ENCODE assay signal across 8 cellular contexts in the genomic region with DNA sequence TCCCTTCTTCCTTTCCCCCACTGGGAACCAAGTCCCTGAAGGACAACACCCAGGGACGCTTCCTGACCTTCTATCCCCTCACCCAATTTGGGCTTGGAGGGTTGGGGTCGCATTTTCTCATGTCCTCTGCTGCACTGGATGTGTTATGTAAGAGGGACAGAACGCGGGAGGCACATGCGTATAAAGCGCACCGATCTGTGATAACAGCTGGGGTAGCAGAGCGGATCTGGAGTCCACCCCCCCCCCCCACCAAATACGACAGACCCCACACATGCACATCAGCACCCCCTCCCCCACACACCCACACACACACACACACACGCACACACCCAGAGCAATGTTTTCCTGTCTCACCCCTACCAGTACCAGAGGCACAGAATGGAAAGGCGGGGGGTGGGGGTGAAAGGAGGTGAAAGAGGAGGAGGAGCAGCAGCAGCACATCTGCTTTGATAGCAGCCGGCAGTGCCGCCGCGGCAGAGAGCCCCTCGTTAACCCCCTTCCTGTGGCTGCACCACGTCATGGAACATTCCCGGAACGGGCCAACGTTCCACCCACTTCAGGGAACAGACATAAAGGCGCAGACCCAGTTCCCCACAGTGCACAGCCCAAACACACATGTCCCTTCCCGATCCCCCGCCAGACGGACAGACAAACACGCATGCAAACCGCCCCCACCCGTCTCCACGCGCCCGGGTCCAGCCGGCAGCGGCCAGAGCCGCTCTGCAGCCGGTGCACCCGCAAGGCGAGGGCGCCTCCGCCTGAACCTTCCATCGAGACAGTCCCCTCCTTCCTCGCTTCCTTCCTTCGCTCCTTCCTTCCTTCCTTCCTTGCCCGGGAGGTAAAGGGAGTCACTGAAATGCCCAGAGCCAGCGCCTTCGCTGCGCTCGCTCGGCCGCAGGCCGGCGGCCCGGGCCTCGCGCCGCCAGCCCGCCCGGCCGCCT. TPM values are rescaled to one million over a fixed set of nuclear protein-coding genes. Genes with fewer than 3 reads are reported as not detected.
DNase-seq lines count a peak whose midpoint lies in the region; ATAC-seq and TF ChIP-seq lines count a peak whose summit lies in the region.

No MANE protein-coding gene starts in this region.

- H3K27ac ChIP-seq in endodermal cell (ENCODE audit: low read depth, low read length) = peak overlapping the region; percentile 96

- H3K36me3 Mint-ChIP-seq in endodermal cell (ENCODE audit: low read depth) (no peaks in the 10 kb centered on the region), mesothelial cell of epicardium (no peaks in the 10 kb centered on the region)

- peaks cover 31% of the 10 kb centered on the region for H3K27me3 Mint-ChIP-seq in endodermal cell (ENCODE audit: insufficient read depth)
- H3K27me3 Mint-ChIP-seq in mesothelial cell of epicardium (ENCODE audit: low read depth) = no peaks in the 10 kb centered on the region

- peak overlapping the region; percentile 90 for H3K27ac Mint-ChIP-seq in endodermal cell
- H3K27ac Mint-ChIP-seq in mesothelial cell of epicardium = peak overlapping the region; percentile 100

- H3K4me1 ChIP-seq in endodermal cell (ENCODE audit: control insufficient read depth, insufficient read depth, low read length) = no peaks in the 10 kb centered on the region

- no peak for ATAC-seq in GM18519 (IDR thresholded peaks at IDR 0.05; ENCODE audit: low FRiP score, unreplicated experiment)

- TF ChIP-seq CTCF in endodermal cell (conservative IDR thresholded peaks at IDR 0.05) (no peak), mesothelial cell of epicardium (IDR thresholded peaks at IDR 0.05; ENCODE audit: unreplicated experiment) (no peak)

- H3K9ac ChIP-seq in endodermal cell (ENCODE audit: extremely low read depth, low read length, poor library complexity, severe bottlenecking) = peak overlapping the region; percentile 82

- no peaks in the 10 kb centered on the region for H3K9me3 Mint-ChIP-seq in endodermal cell
- no peaks in the 10 kb centered on the region for H3K9me3 Mint-ChIP-seq in mesothelial cell of epicardium

- DNase-seq in COLO668 (lab: John Stamatoyannopoulos, UW; ENCODE audit: unreplicated experiment) (peak; percentile 69), H7 (peak; percentile 77), NCI-H774 (lab: John Stamatoyannopoulos, UW) (peak; percentile 33), endodermal cell (peak; percentile 86), mesothelial cell of epicardium (ENCODE audit: low spot score in 2 of 2, unreplicated experiment in 2 of 2) (peak; percentile 68 to 87)
- peak; percentile 96 for DNase-seq in activated CD8-positive, alpha-beta memory T cell treated with anti-CD3 and anti-CD28 coated beads, Interleukin-2, amount 50 U/mL, for 4 hours
- DNase-seq in stimulated activated CD8-positive, alpha-beta memory T cell treated with anti-CD3 and anti-CD28 coated beads, Interleukin-15, amount 100 ng/mL, for 48 hours (ENCODE audit: low read depth in 2 of 2) = peak; percentile 89 to 91

- no peaks in the 10 kb centered on the region for H3K36me3 ChIP-seq in H7 (replicated peaks; ENCODE audit: control insufficient read depth, insufficient read depth, low read length)
- H3K36me3 ChIP-seq in endodermal cell (ENCODE audit: control insufficient read depth, insufficient read depth, low read length) = no peaks in the 10 kb centered on the region

- H3K9me3 ChIP-seq in endodermal cell (ENCODE audit: control insufficient read depth, low read length) = no peaks in the 10 kb centered on the region

- no peaks in the 10 kb centered on the region for H3K27me3 ChIP-seq in H7 (ENCODE audit: control insufficient read depth, insufficient read depth, low read length)
- H3K27me3 ChIP-seq in endodermal cell (ENCODE audit: control insufficient read depth, insufficient read depth, low read length, poor library complexity, severe bottlenecking) = peaks cover 48% of the 10 kb centered on the region

- H3K4me1 Mint-ChIP-seq in endodermal cell (peaks cover 15% of the 10 kb centered on the region), mesothelial cell of epicardium (peaks cover 28% of the 10 kb centered on the region)

- H3K4me3 ChIP-seq in H7 (ENCODE audit: insufficient read depth, low read depth, low read length) (peak overlapping the region; percentile 94), endodermal cell (ENCODE audit: low read length) (peak overlapping the region; percentile 89)

- H3K4me3 Mint-ChIP-seq in endodermal cell (peak overlapping the region; percentile 84), mesothelial cell of epicardium (peak overlapping the region; percentile 99)

- 0 to 1% methylated on average over 23 to 49 of the region's 57 CpGs for WGBS in endodermal cell (ENCODE audit: insufficient coverage in 1 of 2, insufficient read length in 1 of 2), 2 experiments

RNA-seq across cellular contexts. Expression of a gene that starts 0.6 kb away (rescaled TPM):
- total RNA-seq in H7 (2014; rRNA removed; shearing (Covaris generic)) = 4.1 and 6.5 TPM in 2 replicates
- total RNA-seq in endodermal cell (1 to 10 TPM; 1.7 to 2.4 TPM), mesothelial cell of epicardium (15.2 to 20.4 TPM (median 16.9 TPM) in 3 replicates)
- 4.1 TPM for polyA plus RNA-seq in endodermal cell (2013, experiment 1 of 2)
- polyA plus RNA-seq in endodermal cell (2013, experiment 2 of 2) = 6.1 TPM

Comparison
In these comparisons a context has a peak if more than half of its experiments do, and no peak if none do; other contexts are left out.
1. DNase-seq: peak in every context shown above with its lines; median percentile 96 in activated CD8-positive, alpha-beta memory T cell treated with anti-CD3 and anti-CD28 coated beads, Interleukin-2, amount 50 U/mL, for 4 hours; 90 in stimulated activated CD8-positive, alpha-beta memory T cell treated with anti-CD3 and anti-CD28 coated beads, Interleukin-15, amount 100 ng/mL, for 48 hours; 86 in endodermal cell; 78 in mesothelial cell of epicardium; 77 in H7; 69 in COLO668; 33 in NCI-H774.